Comparison of ENCODE assay signal across 28 cellular contexts in the genomic region with DNA sequence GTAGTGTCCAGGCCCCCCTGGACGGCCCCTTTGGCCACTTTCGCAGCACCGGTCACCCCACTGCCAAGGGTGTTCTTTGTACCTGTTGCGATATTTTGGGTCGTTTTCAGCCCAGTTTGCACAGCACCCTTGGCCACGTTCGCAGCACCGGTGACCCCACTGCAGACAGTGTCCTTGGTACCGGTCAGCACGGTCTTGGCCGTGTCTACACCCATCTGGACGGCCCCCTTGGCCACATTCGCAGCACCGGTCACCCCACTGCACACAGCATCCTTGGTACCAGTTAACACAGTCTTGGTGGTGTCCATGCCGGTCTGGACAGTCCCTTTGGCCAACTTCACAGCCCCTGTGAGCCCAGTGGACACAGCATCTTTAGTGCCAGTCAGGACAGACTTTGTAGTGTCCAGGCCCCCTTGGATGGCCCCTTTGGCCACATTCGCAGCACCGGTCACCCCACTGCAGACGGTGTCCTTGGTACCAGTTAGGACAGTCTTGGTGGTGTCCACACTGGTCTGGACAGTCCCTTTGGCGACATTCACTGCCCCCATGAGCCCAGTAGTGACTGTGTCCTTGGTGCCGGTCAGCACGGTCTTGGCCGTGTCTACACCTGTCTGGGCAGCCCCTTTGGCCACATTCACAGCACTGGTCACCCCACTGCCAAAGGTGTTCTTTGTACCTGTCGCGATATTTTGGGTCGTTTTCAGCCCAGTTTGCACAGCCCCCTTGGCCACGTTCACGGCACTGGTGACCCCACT. TPM values are rescaled to one million over a fixed set of nuclear protein-coding genes. Genes with fewer than 3 reads are reported as not detected.
"Had no signal": no experiment of that assay in that cellular context is flagged by ENCODE, and none has a peak within 500 bp of the region (broad histone marks: within the 10 kb centered on the region; RNA-seq: fewer than 3 reads in every experiment).

No MANE protein-coding gene starts in this region.

- H3K27ac ChIP-seq: ascending aorta, body of pancreas, KMS-11, Peyer's patch, RWPE1 had no signal

- ATAC-seq: activated CD8-positive, alpha-beta memory T cell treated with anti-CD3 and anti-CD28 coated beads, Interleukin-2, amount 10 ng/mL, durations not matched to agents 7 days and 5 days; activated CD8-positive, alpha-beta T cell treated with anti-CD3 and anti-CD28 coated beads, Interleukin-2, amount 10 ng/mL, durations not matched to agents 7 days and 5 days; activated naive CD8-positive, alpha-beta T cell treated with anti-CD3 and anti-CD28 coated beads, Interleukin-2, amount 50 U/mL, for 24 hours; activated T-cell treated with anti-CD3 and anti-CD28 coated beads, Interleukin-2, amount 50 U/mL, for 4 hours; body of pancreas had no signal

- DNase-seq: activated CD4-positive, alpha-beta T cell treated with anti-CD3 and anti-CD28 coated beads for 48 hours; activated CD4-positive, alpha-beta T cell treated with anti-CD3 and anti-CD28 coated beads, Interleukin-2, amount 50 U/mL, for 4 hours; activated CD4-positive, CD25-positive, alpha-beta regulatory T cell treated with anti-CD3 and anti-CD28 coated beads, Interleukin-2, amount 50 U/mL, for 72 hours; activated CD8-positive, alpha-beta memory T cell treated with anti-CD3 and anti-CD28 coated beads, Interleukin-2, amount 10 ng/mL, durations not matched to agents 7 days and 5 days; activated CD8-positive, alpha-beta T cell treated with anti-CD3 and anti-CD28 coated beads, Interleukin-2, amount 10 ng/mL, durations not matched to agents 7 days and 5 days; activated effector memory CD4-positive, alpha-beta T cell treated with anti-CD3 and anti-CD28 coated beads, Interleukin-2, amount 50 U/mL, for 16 hours; activated naive CD4-positive, alpha-beta T cell treated with Interleukin-2 at 50 U/mL for 16 hours; activated naive CD8-positive, alpha-beta T cell treated with anti-CD3 and anti-CD28 coated beads, Interleukin-2, amount 50 U/mL, for 24 hours; activated T-cell treated with anti-CD3 and anti-CD28 coated beads, Interleukin-2, amount 50 U/mL, for 4 hours; amniotic stem cell; body of pancreas; MV-4-11; NCI-H1092 treated with DMSO at 0.1 percent for 48 hours; NCI-H1436; NCI-H1694 treated with DMSO at 0.1 percent for 48 hours; NCI-H2081; NCI-H510A treated with DMSO at 0.1 percent for 48 hours; NCI-H69; NK-92 treated with Interleukin-12 subunit alpha and Interleukin-12 subunit beta, amount 100 ng/mL, for 24 hours; OCI-M1; Peyer's patch; SHP77 treated with DMSO at 0.1 percent for 48 hours had no signal

- H3K9me3 ChIP-seq: ascending aorta, body of pancreas, Peyer's patch had no signal

- H3K4me3 ChIP-seq: ascending aorta, body of pancreas, Peyer's patch had no signal

- H3K4me1 ChIP-seq: ascending aorta, body of pancreas, Peyer's patch had no signal

- H3K36me3 ChIP-seq: ascending aorta, Peyer's patch had no signal

- H3K27me3 ChIP-seq: ascending aorta, body of pancreas, Peyer's patch had no signal

RNA-seq across cellular contexts. Expression of a gene that starts 6.8 kb away (rescaled TPM):
- total RNA-seq: activated CD8-positive, alpha-beta memory T cell treated with anti-CD3 and anti-CD28 coated beads, Interleukin-2, amount 10 ng/mL, durations not matched to agents 7 days and 5 days; activated CD8-positive, alpha-beta T cell treated with anti-CD3 and anti-CD28 coated beads, Interleukin-2, amount 10 ng/mL, durations not matched to agents 7 days and 5 days had no signal

RNA-seq across cellular contexts. Expression of a gene that starts 23.5 kb away (rescaled TPM):
- total RNA-seq: activated CD8-positive, alpha-beta memory T cell treated with anti-CD3 and anti-CD28 coated beads, Interleukin-2, amount 10 ng/mL, durations not matched to agents 7 days and 5 days; activated CD8-positive, alpha-beta T cell treated with anti-CD3 and anti-CD28 coated beads, Interleukin-2, amount 10 ng/mL, durations not matched to agents 7 days and 5 days; MCF 10A; SK-MEL-5 had no signal

RNA-seq across cellular contexts. Expression of a gene that starts 28.4 kb away (rescaled TPM):
- total RNA-seq: activated CD8-positive, alpha-beta T cell treated with anti-CD3 and anti-CD28 coated beads, Interleukin-2, amount 10 ng/mL, durations not matched to agents 7 days and 5 days had no signal

RNA-seq across cellular contexts. Expression of a gene that starts 48.0 kb away (rescaled TPM):
- total RNA-seq: activated CD8-positive, alpha-beta memory T cell treated with anti-CD3 and anti-CD28 coated beads, Interleukin-2, amount 10 ng/mL, durations not matched to agents 7 days and 5 days; activated CD8-positive, alpha-beta T cell treated with anti-CD3 and anti-CD28 coated beads, Interleukin-2, amount 10 ng/mL, durations not matched to agents 7 days and 5 days; activated naive CD4-positive, alpha-beta T cell treated with anti-CD3 and anti-CD28 coated beads, Interleukin-2, amount 50 U/mL, for 72 hours had no signal
